In the genomic region with DNA sequence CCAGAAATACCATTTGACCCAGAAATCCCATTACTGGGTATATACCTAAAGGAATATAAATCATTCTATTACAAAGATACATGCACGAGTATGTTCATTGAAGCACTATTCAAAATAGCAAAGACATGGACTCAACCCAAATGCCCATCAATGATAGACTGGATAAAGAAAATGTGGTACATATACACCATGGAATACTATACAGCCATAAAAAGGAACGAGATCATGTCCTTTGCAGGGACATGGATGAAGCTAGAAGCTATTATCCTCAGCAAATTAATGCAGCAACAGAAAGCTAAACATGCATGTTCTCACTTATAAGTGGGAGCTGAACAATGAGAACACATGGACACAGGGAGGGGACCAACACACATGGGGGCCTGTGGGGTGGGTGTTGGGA, we compare ENCODE assay signal across 9 cellular contexts. TPM values are rescaled to one million over a fixed set of nuclear protein-coding genes. Genes with fewer than 3 reads are reported as not detected.
A peak's percentile ranks its signal among the peaks of the same experiment; 100 is the strongest.
DNase-seq lines count a peak whose midpoint lies in the region; ATAC-seq and TF ChIP-seq lines count a peak whose summit lies in the region.
"Not testable (repeated sequence)": the region's sequence is repeated elsewhere in the genome, so short reads cannot be mapped to it uniquely, and the experiment has no call there.
"Had no signal": no experiment of that assay in that cellular context is flagged by ENCODE, and none has a peak within 500 bp of the region (broad histone marks: within the 10 kb centered on the region; RNA-seq: fewer than 3 reads in every experiment).

No MANE protein-coding gene starts in this region.

- peaks cover 22% of the 10 kb centered on the region for H3K4me1 Mint-ChIP-seq in activated CD4-positive, alpha-beta T cell treated with anti-CD3 and anti-CD28 coated beads, Interleukin-2, amount 10 ng/mL, durations not matched to agents 24 days and 14 days
- H3K4me1 Mint-ChIP-seq in memory B cell: peaks cover 44% of the 10 kb centered on the region

- not testable (repeated sequence) for H3K36me3 ChIP-seq in OCI-LY3 (replicated peaks; ENCODE audit: low read depth, low read length); ascending aorta; psoas muscle (ENCODE audit: insufficient read depth in 1 of 2, low read depth in 1 of 2)

- WGBS in psoas muscle, 3 donors: 61 to 67% (median 65%) methylated on average over 2 of the region's 2 CpGs

- TF ChIP-seq CTCF in GM12875 (IDR thresholded peaks at IDR 0.05; ENCODE audit: borderline replicate concordance, insufficient read depth, low read depth, low read length); OCI-LY3 (IDR thresholded peaks at IDR 0.05; ENCODE audit: low read depth, low read length); ascending aorta (IDR thresholded peaks at IDR 0.05); epithelial cell of proximal tubule (conservative IDR thresholded peaks at IDR 0.05; ENCODE audit: low read depth, low read length); psoas muscle (IDR thresholded peaks at IDR 0.05): not testable (repeated sequence)

- H3K4me3 ChIP-seq in GM12875 (ENCODE audit: low read depth, low read length) (peak overlapping the region; percentile 86), OCI-LY3 (ENCODE audit: low read length) (peak overlapping the region; percentile 98), ascending aorta (peak overlapping the region in 1 of 2 donors; percentile 90), epithelial cell of proximal tubule (ENCODE audit: low read depth, low read length) (peak overlapping the region; percentile 82), psoas muscle (peak overlapping the region; percentile 84)

- not testable (repeated sequence) for H3K9me3 Mint-ChIP-seq in activated CD4-positive, alpha-beta T cell treated with anti-CD3 and anti-CD28 coated beads, Interleukin-2, amount 10 ng/mL, durations not matched to agents 24 days and 14 days; memory B cell

- peaks cover 26% of the 10 kb centered on the region for H3K4me1 ChIP-seq in OCI-LY3 (ENCODE audit: low read length)
- not testable (repeated sequence) for H3K4me1 ChIP-seq in ascending aorta, psoas muscle

- peak overlapping the region; percentile 100 for H3K4me2 ChIP-seq in OCI-LY3 (ENCODE audit: low read length)

- H3K36me3 Mint-ChIP-seq in activated CD4-positive, alpha-beta T cell treated with anti-CD3 and anti-CD28 coated beads, Interleukin-2, amount 10 ng/mL, durations not matched to agents 24 days and 14 days (ENCODE audit: low read depth); memory B cell: not testable (repeated sequence)

- not testable (repeated sequence) for H3K79me2 ChIP-seq in OCI-LY3 (ENCODE audit: low read length)

- not testable (repeated sequence) for H3K9me3 ChIP-seq in OCI-LY3 (ENCODE audit: insufficient read depth, low read length); ascending aorta; psoas muscle

- H2AFZ ChIP-seq in OCI-LY3 (ENCODE audit: low read depth, low read length): not testable (repeated sequence)

- peak overlapping the region; percentile 92 for H3K4me3 Mint-ChIP-seq in activated CD4-positive, alpha-beta T cell treated with anti-CD3 and anti-CD28 coated beads, Interleukin-2, amount 10 ng/mL, durations not matched to agents 24 days and 14 days
- peak overlapping the region; percentile 98 for H3K4me3 Mint-ChIP-seq in memory B cell

- peak overlapping the region; percentile 96 for H3K27ac Mint-ChIP-seq in activated CD4-positive, alpha-beta T cell treated with anti-CD3 and anti-CD28 coated beads, Interleukin-2, amount 10 ng/mL, durations not matched to agents 24 days and 14 days
- H3K27ac Mint-ChIP-seq in memory B cell: peak overlapping the region; percentile 97

- not testable (repeated sequence) for H3K27me3 Mint-ChIP-seq in activated CD4-positive, alpha-beta T cell treated with anti-CD3 and anti-CD28 coated beads, Interleukin-2, amount 10 ng/mL, durations not matched to agents 24 days and 14 days; memory B cell

- not testable (repeated sequence) for H4K20me1 ChIP-seq in OCI-LY3 (ENCODE audit: insufficient read depth, low read length)

- H3K27ac ChIP-seq in OCI-LY3 (ENCODE audit: low read length): not testable (repeated sequence)
- H3K27ac ChIP-seq in ascending aorta (peak overlapping the region; percentile 96 to 99), psoas muscle (peak overlapping the region; percentile 95)

- DNase-seq in activated CD4-positive, alpha-beta T cell treated with anti-CD3 and anti-CD28 coated beads, Interleukin-2, amount 10 ng/mL, durations not matched to agents 24 days and 14 days; ascending aorta (ENCODE audit: low spot score in 2 of 2); epithelial cell of proximal tubule (ENCODE audit: low read depth); memory B cell (ENCODE audit: low spot score in 2 of 2); psoas muscle: not testable (repeated sequence)

- ATAC-seq in memory B cell (ENCODE audit: low read depth); psoas muscle: not testable (repeated sequence)

- H3K9ac ChIP-seq in OCI-LY3 (ENCODE audit: low read length): peak overlapping the region; percentile 97

- intact Hi-C loops in activated CD4-positive, alpha-beta T cell treated with anti-CD3 and anti-CD28 coated beads, Interleukin-2, amount 10 ng/mL, durations not matched to agents 24 days and 14 days (cut with micrococcal nuclease): loop anchor here (5.0 kb wide), 1 partner anchor 44 kb away; no protein-coding TSS in a partner anchor
- intact Hi-C loops in ascending aorta (cut with DNase I); psoas muscle (cut with DNase I): not testable (repeated sequence)

- H3K27me3 ChIP-seq in OCI-LY3 (ENCODE audit: low read depth, low read length); ascending aorta; psoas muscle (ENCODE audit: insufficient read depth in 3 of 3, low read length in 2 of 3): not testable (repeated sequence)

RNA-seq across cellular contexts. Expression of a gene that starts 1.2 kb away (rescaled TPM):
- 20.5 and 23.7 TPM in 2 replicates for total RNA-seq in activated CD4-positive, alpha-beta T cell treated with anti-CD3 and anti-CD28 coated beads, Interleukin-2, amount 10 ng/mL, durations not matched to agents 24 days and 14 days
- total RNA-seq in ascending aorta (64.5 TPM), epithelial cell of proximal tubule (35.2 and 40.8 TPM in 2 replicates), psoas muscle (1 to 10 TPM; 3.1 to 7.0 (median 5.2) TPM)
- 10 to 100 TPM in 1 of 3 donors, 1 to 10 TPM in 2; 6.2 to 22.8 (median 8.2) TPM for polyA plus RNA-seq in psoas muscle

RNA-seq across cellular contexts. Expression of a gene that starts 5.5 kb away (rescaled TPM):
- total RNA-seq in activated CD4-positive, alpha-beta T cell treated with anti-CD3 and anti-CD28 coated beads, Interleukin-2, amount 10 ng/mL, durations not matched to agents 24 days and 14 days: not detected in 2 replicates
- not detected for total RNA-seq in ascending aorta
- 0.07 TPM in 1 of 2 replicates, not detected in the other for total RNA-seq in epithelial cell of proximal tubule
- total RNA-seq in psoas muscle: under 1 TPM in 2 of 4 donors, not detected in 2; 0.12 to 0.32 TPM
- polyA plus RNA-seq in psoas muscle: under 1 TPM in 2 of 3 donors, not detected in 1; 0.10 to 0.17 TPM
- total RNA-seq: cerebellum, renal cortical epithelial cell had no signal

RNA-seq across cellular contexts. Expression of a gene that starts 24.5 kb away (rescaled TPM):
- total RNA-seq in activated CD4-positive, alpha-beta T cell treated with anti-CD3 and anti-CD28 coated beads, Interleukin-2, amount 10 ng/mL, durations not matched to agents 24 days and 14 days: 108 and 112 TPM in 2 replicates
- total RNA-seq in ascending aorta (11.2 TPM), epithelial cell of proximal tubule (24.7 and 35.1 TPM in 2 replicates), psoas muscle (10 to 100 TPM; 17.6 to 20.4 (median 18.8) TPM)
- polyA plus RNA-seq in psoas muscle: 10 to 100 TPM; 10.6 to 16.4 (median 16.2) TPM

RNA-seq across cellular contexts. Expression of a gene that starts 48.0 kb away (rescaled TPM):
- total RNA-seq in activated CD4-positive, alpha-beta T cell treated with anti-CD3 and anti-CD28 coated beads, Interleukin-2, amount 10 ng/mL, durations not matched to agents 24 days and 14 days: 1.8 and 2.4 TPM in 2 replicates
- total RNA-seq in ascending aorta (not detected), epithelial cell of proximal tubule (0.14 and 0.92 TPM in 2 replicates), psoas muscle (1,000 to 10,000 TPM in 3 of 4 donors, 100 to 1,000 TPM in 1; 639 to 2,539 (median 1,923) TPM)
- polyA plus RNA-seq in psoas muscle: 1,000 to 10,000 TPM in 2 of 3 donors, 100 to 1,000 TPM in 1; 169 to 1,914 (median 1,496) TPM

RNA-seq across cellular contexts. Expression of a gene that starts 48.3 kb away (rescaled TPM):
- total RNA-seq in activated CD4-positive, alpha-beta T cell treated with anti-CD3 and anti-CD28 coated beads, Interleukin-2, amount 10 ng/mL, durations not matched to agents 24 days and 14 days: 21.2 and 23.1 TPM in 2 replicates
- total RNA-seq in ascending aorta (59.3 TPM), epithelial cell of proximal tubule (51.7 and 58.1 TPM in 2 replicates), psoas muscle (10 to 100 TPM; 12.9 to 20.3 (median 16.1) TPM)
- 10 to 100 TPM; 21.9 to 46.9 (median 38.0) TPM for polyA plus RNA-seq in psoas muscle
